Comparison of ENCODE assay signal across 8 cellular contexts in the genomic region with DNA sequence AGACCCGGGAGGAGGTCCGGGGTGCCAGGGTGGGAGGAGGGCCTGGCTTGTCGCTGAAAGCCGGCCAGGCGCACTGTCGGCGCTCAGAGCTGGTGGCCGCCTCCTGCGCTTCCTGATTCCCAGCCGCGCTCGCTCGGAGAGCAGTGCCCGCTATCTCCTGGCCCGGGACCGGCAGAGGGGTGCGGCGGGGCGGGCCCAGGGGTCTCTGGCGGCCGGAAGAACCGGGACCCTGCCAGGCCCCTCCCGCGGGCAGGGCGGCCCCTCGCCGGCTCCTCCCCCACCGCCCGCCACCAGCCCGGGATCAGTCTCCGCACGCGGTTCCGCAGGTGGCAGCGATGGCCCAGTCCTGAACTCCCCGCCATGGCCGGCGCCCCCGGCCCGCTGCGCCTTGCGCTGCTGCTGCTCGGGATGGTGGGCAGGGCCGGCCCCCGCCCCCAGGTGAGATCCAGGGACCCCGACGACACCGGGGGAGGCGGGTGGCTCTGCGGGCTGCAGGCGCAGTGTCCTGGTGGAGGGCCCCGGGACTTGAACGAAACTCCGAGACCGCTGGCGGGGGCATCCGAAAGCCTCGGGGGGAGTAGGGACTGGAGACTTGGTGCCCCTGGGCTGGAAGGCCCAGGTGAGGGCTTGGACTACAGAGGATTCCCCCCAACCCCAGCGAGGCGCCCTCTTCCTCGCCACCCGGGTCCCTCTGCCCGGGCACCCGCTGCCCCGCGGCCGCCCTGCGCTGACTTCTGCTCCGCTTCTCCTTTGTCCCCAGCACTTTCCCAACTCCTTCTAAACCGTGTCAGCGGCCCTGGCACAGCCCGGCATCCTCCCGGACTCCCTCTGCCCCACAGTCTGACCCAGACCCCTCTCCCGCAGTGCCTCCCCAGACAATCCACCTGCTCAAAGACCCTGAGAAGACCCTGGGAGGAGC. TPM values are rescaled to one million over a fixed set of nuclear protein-coding genes. Genes with fewer than 3 reads are reported as not detected.
DNase-seq lines count a peak whose midpoint lies in the region; ATAC-seq, FAIRE-seq and TF ChIP-seq lines count a peak whose summit lies in the region.

GLP1R (plus strand) TSS at position 301 of the 919 bp plus-strand sequence; CDS start at position 361, 60 bp downstream.

- H3K4me3 ChIP-seq in iPS-20b (ENCODE audit: low read length) = peak within 1 kb of the TSS; percentile 77
- peak within 1 kb of the TSS in 1 of 2 donors; percentile 44 for H3K4me3 ChIP-seq in gastroesophageal sphincter

- H3K36me3 Mint-ChIP-seq in T-helper 1 cell treated with Interleukin-12 subunit alpha and Interleukin-12 subunit beta and Interleukin-4 antibody, amounts not matched to agents 30 μg/mL and 1 μg/mL, for 36 hours (ENCODE audit: low read depth) = no peaks in the 10 kb centered on the region
- H3K36me3 Mint-ChIP-seq in activated naive CD8-positive, alpha-beta T cell treated with anti-CD3 and anti-CD28 coated beads, Interleukin-2, amount 10 ng/mL, durations not matched to agents 7 days and 5 days = no peaks in the 10 kb centered on the region

- peak; percentile 32 for ATAC-seq in activated naive CD8-positive, alpha-beta T cell treated with anti-CD3 and anti-CD28 coated beads, Interleukin-2, amount 10 ng/mL, durations not matched to agents 7 days and 5 days (ENCODE audit: low read depth)
- peak; percentile 24 for ATAC-seq in stimulated activated naive CD8-positive, alpha-beta T cell treated with anti-CD3 and anti-CD28 coated beads, Interleukin-15, Interleukin-2, amounts not matched to agents 100 U/mL and 50 U/mL, for 24 hours
- ATAC-seq in gastroesophageal sphincter = no peak

- no peaks in the 10 kb centered on the region for H3K9me3 Mint-ChIP-seq in T-helper 1 cell treated with Interleukin-12 subunit alpha and Interleukin-12 subunit beta and Interleukin-4 antibody, amounts not matched to agents 30 μg/mL and 1 μg/mL, for 36 hours
- H3K9me3 Mint-ChIP-seq in activated naive CD8-positive, alpha-beta T cell treated with anti-CD3 and anti-CD28 coated beads, Interleukin-2, amount 10 ng/mL, durations not matched to agents 7 days and 5 days = no peaks in the 10 kb centered on the region

- H3K9ac ChIP-seq in iPS-20b (ENCODE audit: low read depth, low read length) = peak within 1 kb of the TSS; percentile 73; the same call in 1 of the 2 replicates

- H3K4me1 ChIP-seq in iPS-20b (ENCODE audit: insufficient read depth, low read length) = no peaks in the 10 kb centered on the region
- peaks cover 0 to 10% (median 5%) of the 10 kb centered on the region in 3 donors for H3K4me1 ChIP-seq in gastroesophageal sphincter

- POLR2A ChIA-PET in activated naive CD8-positive, alpha-beta T cell treated with anti-CD3 and anti-CD28 coated beads, Interleukin-2, amount 10 ng/mL, durations not matched to agents 7 days and 5 days (lab: Charles Lee) = no interaction called here

- TF ChIP-seq CTCF in gastroesophageal sphincter (IDR thresholded peaks at IDR 0.05) = no peak

- WGBS in gastroesophageal sphincter (ENCODE audit: low coverage in 1 of 2), 2 donors = 8 to 20% methylated on average over 5 to 11 of the region's 74 CpGs

- DNase-seq in T-helper 1 cell (no peak), urothelium cell line (ENCODE audit: low spot score) (no peak), COR-L47 (lab: John Stamatoyannopoulos, UW) (no peak)
- DNase-seq in activated naive CD8-positive, alpha-beta T cell treated with anti-CD3 and anti-CD28 coated beads, Interleukin-2, amount 10 ng/mL, durations not matched to agents 7 days and 5 days = peak; percentile 46
- peak; percentile 54 for DNase-seq in stimulated activated naive CD8-positive, alpha-beta T cell treated with anti-CD3 and anti-CD28 coated beads, Interleukin-15, Interleukin-2, amounts not matched to agents 100 U/mL and 50 U/mL, for 24 hours

- peaks cover 48% of the 10 kb centered on the region for H3K27me3 Mint-ChIP-seq in T-helper 1 cell treated with Interleukin-12 subunit alpha and Interleukin-12 subunit beta and Interleukin-4 antibody, amounts not matched to agents 30 μg/mL and 1 μg/mL, for 36 hours (ENCODE audit: low read depth)
- peaks cover 46% of the 10 kb centered on the region for H3K27me3 Mint-ChIP-seq in activated naive CD8-positive, alpha-beta T cell treated with anti-CD3 and anti-CD28 coated beads, Interleukin-2, amount 10 ng/mL, durations not matched to agents 7 days and 5 days

- TF ChIP-seq POLR2A in gastroesophageal sphincter (IDR thresholded peaks at IDR 0.05) = no peak

- H3K27me3 ChIP-seq in iPS-20b (ENCODE audit: insufficient read depth, low read length) (peaks cover 59% of the 10 kb centered on the region), gastroesophageal sphincter (peaks cover 69% of the 10 kb centered on the region)

- TF ChIP-seq EP300 in gastroesophageal sphincter (IDR thresholded peaks at IDR 0.05) = no peak

- no peak for FAIRE-seq in urothelium cell line (lab: Jason Lieb, UNC)

- H3K27ac ChIP-seq in iPS-20b (ENCODE audit: low read length) (no peak within 1 kb of the TSS), gastroesophageal sphincter (no peak within 1 kb of the TSS)

- H3K4me1 Mint-ChIP-seq in T-helper 1 cell treated with Interleukin-12 subunit alpha and Interleukin-12 subunit beta and Interleukin-4 antibody, amounts not matched to agents 30 μg/mL and 1 μg/mL, for 36 hours (ENCODE audit: low read depth) = peaks cover 12% of the 10 kb centered on the region
- peaks cover 13% of the 10 kb centered on the region for H3K4me1 Mint-ChIP-seq in activated naive CD8-positive, alpha-beta T cell treated with anti-CD3 and anti-CD28 coated beads, Interleukin-2, amount 10 ng/mL, durations not matched to agents 7 days and 5 days

- H3K4me3 Mint-ChIP-seq in T-helper 1 cell treated with Interleukin-12 subunit alpha and Interleukin-12 subunit beta and Interleukin-4 antibody, amounts not matched to agents 30 μg/mL and 1 μg/mL, for 36 hours = peak within 1 kb of the TSS; percentile 31
- H3K4me3 Mint-ChIP-seq in activated naive CD8-positive, alpha-beta T cell treated with anti-CD3 and anti-CD28 coated beads, Interleukin-2, amount 10 ng/mL, durations not matched to agents 7 days and 5 days = peak within 1 kb of the TSS; percentile 66

- H3K9me3 ChIP-seq in iPS-20b (ENCODE audit: insufficient read depth, low read depth, low read length) (no peaks in the 10 kb centered on the region), gastroesophageal sphincter (no peaks in the 10 kb centered on the region)

- H3K27ac Mint-ChIP-seq in T-helper 1 cell treated with Interleukin-12 subunit alpha and Interleukin-12 subunit beta and Interleukin-4 antibody, amounts not matched to agents 30 μg/mL and 1 μg/mL, for 36 hours = peak within 1 kb of the TSS; percentile 17
- H3K27ac Mint-ChIP-seq in activated naive CD8-positive, alpha-beta T cell treated with anti-CD3 and anti-CD28 coated beads, Interleukin-2, amount 10 ng/mL, durations not matched to agents 7 days and 5 days = peak within 1 kb of the TSS; percentile 32

- H3K36me3 ChIP-seq in iPS-20b (ENCODE audit: insufficient read depth, low read depth, low read length) (no peaks in the 10 kb centered on the region), gastroesophageal sphincter (no peaks in the 10 kb centered on the region)

RNA-seq across cellular contexts. Expression of gene GLP1R, which starts in this region (rescaled TPM):
- total RNA-seq in activated naive CD8-positive, alpha-beta T cell treated with anti-CD3 and anti-CD28 coated beads, Interleukin-2, amount 10 ng/mL, durations not matched to agents 7 days and 5 days = not detected
- under 1 TPM in 1 of 4 donors, not detected in 3; 0.54 TPM for total RNA-seq in gastroesophageal sphincter

Comparison
In these comparisons a context has a peak if more than half of its experiments do, and no peak if none do; other contexts are left out.
1. Peak in DNase-seq and ATAC-seq in activated naive CD8-positive, alpha-beta T cell treated with anti-CD3 and anti-CD28 coated beads, Interleukin-2, amount 10 ng/mL, durations not matched to agents 7 days and 5 days; RNA of the gene not detected or under 1 TPM.